18 cellular contexts compared by ENCODE assay signal in genomic region chr18:27717816-27718215, GRCh38.
A peak's percentile ranks its signal among the peaks of the same experiment; 100 is the strongest.
DNase-seq lines count a peak whose midpoint lies in the region; ATAC-seq lines count a peak whose summit lies in the region.
"Had no signal": no experiment of that assay in that cellular context is flagged by ENCODE, and none has a peak within 500 bp of the region (broad histone marks: within the 10 kb centered on the region; RNA-seq: fewer than 3 reads in every experiment).

No MANE protein-coding gene starts in this region.

- no peak overlapping the region for H3K9ac ChIP-seq in HUES6 (ENCODE audit: low read length)

- H3K36me3 ChIP-seq in HUES6 (ENCODE audit: control insufficient read depth, insufficient read depth, low read length): no peaks in the 10 kb centered on the region
- H3K36me3 ChIP-seq: BE2C had no signal

- H3K9me3 ChIP-seq in HUES6 (ENCODE audit: control insufficient read depth, insufficient read depth, low read depth, low read length): no peaks in the 10 kb centered on the region; the same call in 1 of the 2 replicates
- H3K9me3 ChIP-seq: BE2C had no signal

- peaks cover 31% of the 10 kb centered on the region for H3K4me1 ChIP-seq in HUES6 (ENCODE audit: control insufficient read depth, insufficient read depth, low read length)
- H3K4me1 ChIP-seq: BE2C had no signal

- DNase-seq in NCI-H2029 treated with DMSO at 0.1 percent for 48 hours (lab: John Stamatoyannopoulos, UW) (peak; percentile 54), NCI-H2029 (lab: John Stamatoyannopoulos, UW) (no peak), astrocyte of the hippocampus (ENCODE audit: low read depth, low spot score) (peak; percentile 52), iPS-NIHi7 (ENCODE audit: extremely low spot score) (peak; percentile 33), UCSD-AML1 (lab: John Stamatoyannopoulos, UW; ENCODE audit: unreplicated experiment) (no peak), kidney glomerular epithelial cell (lab: John Stamatoyannopoulos, UW) (no peak)
- DNase-seq: 8988T; BE2C; CD4-positive, alpha-beta memory T cell; GF-D8; MV-4-11; NCI-H1417 treated with DMSO at 0.1 percent for 48 hours; NCI-H1930; NCI-H226; NCI-H526 treated with DMSO at 0.1 percent for 48 hours had no signal

- 0 out of 2 replicates have a peak overlapping the region, but pooled peaks have one; percentile 50 for H3K27ac ChIP-seq in HUES6 (ENCODE audit: low read depth, low read length)
- H3K27ac ChIP-seq: RWPE1 had no signal

- no peak overlapping the region for H3K4me3 ChIP-seq in HUES6 (ENCODE audit: low read depth, low read length)

- no peaks in the 10 kb centered on the region for H3K27me3 ChIP-seq in HUES6 (ENCODE audit: control insufficient read depth, insufficient read depth, low read length)
- H3K27me3 ChIP-seq: BE2C had no signal

- no peak for ATAC-seq in GM21423 (IDR thresholded peaks at IDR 0.05; ENCODE audit: unreplicated experiment)

Comparison
In these comparisons a context has a peak if more than half of its experiments do, and no peak if none do; other contexts are left out.
1. DNase-seq: peak in NCI-H2029 treated with DMSO at 0.1 percent for 48 hours (single experiment), astrocyte of the hippocampus (single experiment) and iPS-NIHi7 (single experiment); none in NCI-H2029 (single experiment), UCSD-AML1 (single experiment) and kidney glomerular epithelial cell (single experiment).